8 cellular contexts compared by ENCODE assay signal in genomic region chr9:129486496-129487306, GRCh38.
DNase-seq lines count a peak whose midpoint lies in the region; ATAC-seq and FAIRE-seq lines count a peak whose summit lies in the region.

No MANE protein-coding gene starts in this region.

- H3K27ac Mint-ChIP-seq in activated T-helper 2 cell treated with anti-CD3 and anti-CD28 coated beads, Interferon-gamma antibody, Interleukin-2, Interleukin-4, amounts not matched to agents 10 μg/mL and 5 μg/mL and 100 μg/mL, durations not matched to agents 14 hours and 24 hours and 36 hours: peak overlapping the region; percentile 100

- H3K4me3 ChIP-seq in small intestine (ENCODE audit: low read depth in 1 of 2, low read length in 2 of 2) (no peak overlapping the region), H7 (ENCODE audit: insufficient read depth, low read depth, low read length) (no peak overlapping the region)

- FAIRE-seq in small intestine (lab: Jason Lieb, UNC): no peak

- H3K36me3 ChIP-seq in small intestine (ENCODE audit: control insufficient read depth in 2 of 2, insufficient read depth in 2 of 2, low read length in 2 of 2): no peaks in the 10 kb centered on the region
- no peaks in the 10 kb centered on the region for H3K36me3 ChIP-seq in H7 (replicated peaks; ENCODE audit: control insufficient read depth, insufficient read depth, low read length)

- no peaks in the 10 kb centered on the region for H3K9me3 Mint-ChIP-seq in activated T-helper 2 cell treated with anti-CD3 and anti-CD28 coated beads, Interferon-gamma antibody, Interleukin-2, Interleukin-4, amounts not matched to agents 10 μg/mL and 5 μg/mL and 100 μg/mL, durations not matched to agents 14 hours and 24 hours and 36 hours

- peaks cover 47% of the 10 kb centered on the region for H3K4me1 Mint-ChIP-seq in activated T-helper 2 cell treated with anti-CD3 and anti-CD28 coated beads, Interferon-gamma antibody, Interleukin-2, Interleukin-4, amounts not matched to agents 10 μg/mL and 5 μg/mL and 100 μg/mL, durations not matched to agents 14 hours and 24 hours and 36 hours (ENCODE audit: low read depth)

- peak overlapping the region; percentile 91 for H3K4me3 Mint-ChIP-seq in activated T-helper 2 cell treated with anti-CD3 and anti-CD28 coated beads, Interferon-gamma antibody, Interleukin-2, Interleukin-4, amounts not matched to agents 10 μg/mL and 5 μg/mL and 100 μg/mL, durations not matched to agents 14 hours and 24 hours and 36 hours (ENCODE audit: low read depth)

- H3K4me1 ChIP-seq in small intestine (ENCODE audit: control insufficient read depth in 2 of 2, insufficient read depth in 1 of 2, low read depth in 1 of 2, low read length in 1 of 2): peaks cover 2 to 6% of the 10 kb centered on the region in 2 donors

- no peaks in the 10 kb centered on the region for H3K9me3 ChIP-seq in small intestine (ENCODE audit: control insufficient read depth, low read depth)

- 71 to 84% (median 78%) methylated on average over 13 of the region's 13 CpGs for WGBS in small intestine, 3 donors

- DNase-seq in EH (ENCODE audit: low read depth) (peak; percentile 94), cardiac septum (ENCODE audit: low spot score) (peak; percentile 88), renal cortical epithelial cell (ENCODE audit: low read depth) (peak; percentile 78), OCI-M1 (lab: John Stamatoyannopoulos, UW) (no peak), small intestine (no peak), H7 (no peak)
- DNase-seq in activated T-helper 2 cell treated with anti-CD3 and anti-CD28 coated beads, Interferon-gamma antibody, Interleukin-2, Interleukin-4, amounts not matched to agents 10 μg/mL and 5 μg/mL and 100 μg/mL, durations not matched to agents 14 hours and 24 hours and 36 hours (ENCODE audit: low spot score): no peak

- no peak for ATAC-seq in HG02678 (IDR thresholded peaks at IDR 0.05; ENCODE audit: unreplicated experiment)

- H3K27ac ChIP-seq in small intestine (ENCODE audit: low read depth in 1 of 2, low read length in 1 of 2): peak overlapping the region in 1 of 2 donors; percentile 98

- no peaks in the 10 kb centered on the region for H3K27me3 Mint-ChIP-seq in activated T-helper 2 cell treated with anti-CD3 and anti-CD28 coated beads, Interferon-gamma antibody, Interleukin-2, Interleukin-4, amounts not matched to agents 10 μg/mL and 5 μg/mL and 100 μg/mL, durations not matched to agents 14 hours and 24 hours and 36 hours (ENCODE audit: low read depth)

- H3K27me3 ChIP-seq in small intestine (ENCODE audit: control insufficient read depth in 2 of 2, insufficient read depth in 2 of 2, low read length in 2 of 2) (no peaks in the 10 kb centered on the region), H7 (ENCODE audit: control insufficient read depth, insufficient read depth, low read length) (peaks cover 49% of the 10 kb centered on the region; the same call in 1 of the 2 replicates)

- peaks cover 21% of the 10 kb centered on the region for H3K36me3 Mint-ChIP-seq in activated T-helper 2 cell treated with anti-CD3 and anti-CD28 coated beads, Interferon-gamma antibody, Interleukin-2, Interleukin-4, amounts not matched to agents 10 μg/mL and 5 μg/mL and 100 μg/mL, durations not matched to agents 14 hours and 24 hours and 36 hours (ENCODE audit: low read depth)

- intact Hi-C loops in activated T-helper 2 cell treated with anti-CD3 and anti-CD28 coated beads, Interferon-gamma antibody, Interleukin-2, Interleukin-4, amounts not matched to agents 10 μg/mL and 5 μg/mL and 100 μg/mL, durations not matched to agents 14 hours and 24 hours and 36 hours (cut with micrococcal nuclease): loop anchor here (5.0 to 10.0 kb wide), 2 partner anchors 138 to 401 kb away; partner anchors contain the start of genes C9orf50 and NTMT1
- intact Hi-C loops in cardiac septum (cut with DNase I): loop anchor here (1.0 kb wide), 1 partner anchor 343 kb away; no protein-coding TSS in a partner anchor

Comparison
In these comparisons a context has a peak if more than half of its experiments do, and no peak if none do; other contexts are left out.
1. DNase-seq: peak in EH (single experiment), cardiac septum (single experiment) and renal cortical epithelial cell (single experiment); none in activated T-helper 2 cell treated with anti-CD3 and anti-CD28 coated beads, Interferon-gamma antibody, Interleukin-2, Interleukin-4, amounts not matched to agents 10 μg/mL and 5 μg/mL and 100 μg/mL, durations not matched to agents 14 hours and 24 hours and 36 hours (single experiment), OCI-M1 (single experiment), small intestine (single experiment) and H7 (single experiment).